ENCODE assay signal across 9 cellular contexts in genomic region chr7:30142710-30143109, GRCh38. TPM values are rescaled to one million over a fixed set of nuclear protein-coding genes. Genes with fewer than 3 reads are reported as not detected.
DNase-seq lines count a peak whose midpoint lies in the region; ATAC-seq and TF ChIP-seq lines count a peak whose summit lies in the region.
"Had no signal": no experiment of that assay in that cellular context is flagged by ENCODE, and none has a peak within 500 bp of the region (broad histone marks: within the 10 kb centered on the region; RNA-seq: fewer than 3 reads in every experiment).

No MANE protein-coding gene starts in this region.

- DNase-seq in AG09309 (ENCODE audit: low read depth) (peak; percentile 42), dedifferentiated amniotic fluid mesenchymal stem cell (ENCODE audit: extremely low spot score) (peak; percentile 63), mucosa of descending colon (peak in 1 of 3 donors; percentile 45)
- DNase-seq in stimulated activated CD4-positive, alpha-beta T cell treated with anti-CD3 and anti-CD28 coated beads, Interleukin-12 subunit alpha, Interleukin-12 subunit beta, amount 100 ng/mL, for 4 hours: no peak
- DNase-seq in stimulated activated CD4-positive, alpha-beta T cell treated with anti-CD3 and anti-CD28 coated beads, Interleukin-2, amount 100 ng/mL, for 24 hours: no peak

- peak; percentile 67 for ATAC-seq in mucosa of descending colon
- ATAC-seq in HG02610 (IDR thresholded peaks at IDR 0.05; ENCODE audit: unreplicated experiment): no peak
- ATAC-seq in HG02840 (IDR thresholded peaks at IDR 0.05; ENCODE audit: low FRiP score, unreplicated experiment): no peak

- H3K4me1 ChIP-seq in KMS-11 (ENCODE audit: low read depth, poor library complexity, severe bottlenecking) (peaks cover 66% of the 10 kb centered on the region), mucosa of descending colon (ENCODE audit: low read depth) (peaks cover 12% of the 10 kb centered on the region)

- peak overlapping the region; percentile 88 for H3K27ac ChIP-seq in KMS-11
- H3K27ac ChIP-seq: neutrophil had no signal

- H3K4me2 ChIP-seq in KMS-11: peak overlapping the region; percentile 82

- no peaks in the 10 kb centered on the region for H3K36me3 ChIP-seq in KMS-11 (ENCODE audit: insufficient read depth)
- no peaks in the 10 kb centered on the region for H3K36me3 ChIP-seq in mucosa of descending colon (ENCODE audit: low read depth)

- no peak overlapping the region for H2AFZ ChIP-seq in KMS-11 (ENCODE audit: low read depth)

- TF ChIP-seq CTCF in AG09309 (IDR thresholded peaks at IDR 0.05; ENCODE audit: control insufficient read depth, insufficient read depth, low read depth, low read length, missing control alignments): no peak
- TF ChIP-seq CTCF in KMS-11 (conservative IDR thresholded peaks at IDR 0.05; ENCODE audit: low read depth, low read length): no peak
- no peak for TF ChIP-seq CTCF in mucosa of descending colon (IDR thresholded peaks at IDR 0.05)

- H3K79me2 ChIP-seq in KMS-11 (ENCODE audit: insufficient read depth, low read depth): peaks cover 4% of the 10 kb centered on the region; the same call in 1 of the 2 replicates

- peak overlapping the region; percentile 41 for H3K9ac ChIP-seq in KMS-11

- intact Hi-C loops in mucosa of descending colon (cut with DNase I, micrococcal nuclease): no loop called here

- H3K27me3 ChIP-seq in KMS-11 (ENCODE audit: insufficient read depth, low read depth): no peaks in the 10 kb centered on the region
- H3K27me3 ChIP-seq: neutrophil had no signal

- no peaks in the 10 kb centered on the region for H3K9me3 ChIP-seq in mucosa of descending colon
- H3K9me3 ChIP-seq: neutrophil had no signal

- no peaks in the 10 kb centered on the region for H4K20me1 ChIP-seq in KMS-11 (ENCODE audit: insufficient read depth)

- H3K4me3 ChIP-seq in AG09309 (ENCODE audit: control insufficient read depth, low read depth, low read length): no peak overlapping the region
- H3K4me3 ChIP-seq in KMS-11 (IDR thresholded peaks at IDR 0.05; ENCODE audit: insufficient read depth, low read depth, low read length): no peak overlapping the region
- no peak overlapping the region for H3K4me3 ChIP-seq in mucosa of descending colon

RNA-seq across cellular contexts. Expression of gene MTURN, which starts 7.9 kb away (rescaled TPM):
- 10 to 100 TPM in 1 of 3 donors, 1 to 10 TPM in 2; 7.2 to 62.0 (median 9.7) TPM for total RNA-seq in mucosa of descending colon

Comparison
In these comparisons a context has a peak if more than half of its experiments do, and no peak if none do; other contexts are left out.
1. DNase-seq: peak in AG09309 (single experiment) and dedifferentiated amniotic fluid mesenchymal stem cell (single experiment); none in stimulated activated CD4-positive, alpha-beta T cell treated with anti-CD3 and anti-CD28 coated beads, Interleukin-12 subunit alpha, Interleukin-12 subunit beta, amount 100 ng/mL, for 4 hours (single experiment) and stimulated activated CD4-positive, alpha-beta T cell treated with anti-CD3 and anti-CD28 coated beads, Interleukin-2, amount 100 ng/mL, for 24 hours (0 of 2).